ENCODE assay signal across 1 cellular context in genomic region chr19:49150106-49150943, GRCh38.
TF ChIP-seq lines count a peak whose summit lies in the region.

No MANE protein-coding gene starts in this region.

TF ChIP-seq in HEK293, 187 proteins besides CTCF, POLR2A, EP300 and RAD21 (continued from another document and continues in another):
- TF ChIP-seq ZNF148 (tag by site-specific recombination; IDR thresholded peaks at IDR 0.05; ENCODE audit: borderline replicate concordance), result no peak
- 0 out of 2 replicates have a peak, but pooled peaks have one; percentile 22 for TF ChIP-seq ZBTB7A (tag by site-specific recombination; IDR thresholded peaks at IDR 0.05; ENCODE audit: low read depth)
- no peak for TF ChIP-seq ZNF555 (tag by site-specific recombination; conservative IDR thresholded peaks at IDR 0.05)
- TF ChIP-seq OVOL3 (tag by site-specific recombination; IDR thresholded peaks at IDR 0.05), result no peak
- TF ChIP-seq, protein P1, sequence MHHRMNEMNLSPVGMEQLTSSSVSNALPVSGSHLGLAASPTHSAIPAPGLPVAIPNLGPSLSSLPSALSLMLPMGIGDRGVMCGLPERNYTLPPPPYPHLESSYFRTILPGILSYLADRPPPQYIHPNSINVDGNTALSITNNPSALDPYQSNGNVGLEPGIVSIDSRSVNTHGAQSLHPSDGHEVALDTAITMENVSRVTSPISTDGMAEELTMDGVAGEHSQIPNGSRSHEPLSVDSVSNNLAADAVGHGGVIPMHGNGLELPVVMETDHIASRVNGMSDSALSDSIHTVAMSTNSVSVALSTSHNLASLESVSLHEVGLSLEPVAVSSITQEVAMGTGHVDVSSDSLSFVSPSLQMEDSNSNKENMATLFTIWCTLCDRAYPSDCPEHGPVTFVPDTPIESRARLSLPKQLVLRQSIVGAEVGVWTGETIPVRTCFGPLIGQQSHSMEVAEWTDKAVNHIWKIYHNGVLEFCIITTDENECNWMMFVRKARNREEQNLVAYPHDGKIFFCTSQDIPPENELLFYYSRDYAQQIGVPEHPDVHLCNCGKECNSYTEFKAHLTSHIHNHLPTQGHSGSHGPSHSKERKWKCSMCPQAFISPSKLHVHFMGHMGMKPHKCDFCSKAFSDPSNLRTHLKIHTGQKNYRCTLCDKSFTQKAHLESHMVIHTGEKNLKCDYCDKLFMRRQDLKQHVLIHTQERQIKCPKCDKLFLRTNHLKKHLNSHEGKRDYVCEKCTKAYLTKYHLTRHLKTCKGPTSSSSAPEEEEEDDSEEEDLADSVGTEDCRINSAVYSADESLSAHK (tag by site-specific recombination; IDR thresholded peaks at IDR 0.05), result 0 out of 2 replicates have a peak, but pooled peaks have one; percentile 19
- no peak for TF ChIP-seq ZNF302 (tag by site-specific recombination; IDR thresholded peaks at IDR 0.05; ENCODE audit: low read depth)
- TF ChIP-seq BCL6B (tag by site-specific recombination; IDR thresholded peaks at IDR 0.05), result no peak
- no peak for TF ChIP-seq ZNF214 (tag by site-specific recombination; IDR thresholded peaks at IDR 0.05; ENCODE audit: borderline replicate concordance)
- no peak for TF ChIP-seq ZSCAN5A (tag by site-specific recombination; IDR thresholded peaks at IDR 0.05)
- peak; percentile 59 for TF ChIP-seq ZIC2 (tag by site-specific recombination; IDR thresholded peaks at IDR 0.05)
- no peak for TF ChIP-seq GLI4 (tag by site-specific recombination; IDR thresholded peaks at IDR 0.05)
- no peak for TF ChIP-seq ZNF169 (tag by site-specific recombination; IDR thresholded peaks at IDR 0.05)
- no peak for TF ChIP-seq ZNF585B (tag by site-specific recombination; IDR thresholded peaks at IDR 0.05)
- no peak for TF ChIP-seq ZNF114 (tag by site-specific recombination; IDR thresholded peaks at IDR 0.05)
- no peak for TF ChIP-seq ZNF747 (tag by site-specific recombination; IDR thresholded peaks at IDR 0.05)
- no peak for TF ChIP-seq HOXC10 (CRISPR knock-in tag; IDR thresholded peaks at IDR 0.05)
- TF ChIP-seq ZNF223 (tag by site-specific recombination; IDR thresholded peaks at IDR 0.05), result no peak
- TF ChIP-seq BCL11A (tag by site-specific recombination; IDR thresholded peaks at IDR 0.05; ENCODE audit: low read depth), result no peak
- no peak for TF ChIP-seq GFI1B (tag by site-specific recombination; IDR thresholded peaks at IDR 0.05)
- TF ChIP-seq, protein P2, sequence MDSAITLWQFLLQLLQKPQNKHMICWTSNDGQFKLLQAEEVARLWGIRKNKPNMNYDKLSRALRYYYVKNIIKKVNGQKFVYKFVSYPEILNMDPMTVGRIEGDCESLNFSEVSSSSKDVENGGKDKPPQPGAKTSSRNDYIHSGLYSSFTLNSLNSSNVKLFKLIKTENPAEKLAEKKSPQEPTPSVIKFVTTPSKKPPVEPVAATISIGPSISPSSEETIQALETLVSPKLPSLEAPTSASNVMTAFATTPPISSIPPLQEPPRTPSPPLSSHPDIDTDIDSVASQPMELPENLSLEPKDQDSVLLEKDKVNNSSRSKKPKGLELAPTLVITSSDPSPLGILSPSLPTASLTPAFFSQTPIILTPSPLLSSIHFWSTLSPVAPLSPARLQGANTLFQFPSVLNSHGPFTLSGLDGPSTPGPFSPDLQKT (IDR thresholded peaks at IDR 0.05; ENCODE audit: borderline replicate concordance, low read depth, low read length), result no peak
- no peak; the same call in 1 of the 2 replicates for TF ChIP-seq ZNF600 (tag by site-specific recombination; IDR thresholded peaks at IDR 0.05)
- peak; percentile 72; the same call in 1 of the 2 replicates for TF ChIP-seq ZNF2 (tag by site-specific recombination; IDR thresholded peaks at IDR 0.05)
- TF ChIP-seq ZNF623 (tag by site-specific recombination; IDR thresholded peaks at IDR 0.05), result no peak; the same call in 1 of the 2 replicates
- no peak for TF ChIP-seq YY1 (tag by site-specific recombination; IDR thresholded peaks at IDR 0.05)
- peak; percentile 25; the same call in 1 of the 2 replicates for TF ChIP-seq IKZF3 (tag by site-specific recombination; IDR thresholded peaks at IDR 0.05)
- TF ChIP-seq ZNF626 (tag by site-specific recombination; IDR thresholded peaks at IDR 0.05), result no peak
- no peak for TF ChIP-seq ZBTB1 (tag by site-specific recombination; IDR thresholded peaks at IDR 0.05)
- TF ChIP-seq SP3 (tag by site-specific recombination; IDR thresholded peaks at IDR 0.05), result peak; percentile 91
- TF ChIP-seq ZSCAN16 (tag by site-specific recombination; IDR thresholded peaks at IDR 0.05), result no peak
- no peak for TF ChIP-seq ZNF266 (tag by site-specific recombination; IDR thresholded peaks at IDR 0.05; ENCODE audit: low read depth)
- no peak for TF ChIP-seq ZNF280D (tag by site-specific recombination; IDR thresholded peaks at IDR 0.05)
- TF ChIP-seq ZNF677 (tag by site-specific recombination; IDR thresholded peaks at IDR 0.05), result no peak
- TF ChIP-seq, protein P3, sequence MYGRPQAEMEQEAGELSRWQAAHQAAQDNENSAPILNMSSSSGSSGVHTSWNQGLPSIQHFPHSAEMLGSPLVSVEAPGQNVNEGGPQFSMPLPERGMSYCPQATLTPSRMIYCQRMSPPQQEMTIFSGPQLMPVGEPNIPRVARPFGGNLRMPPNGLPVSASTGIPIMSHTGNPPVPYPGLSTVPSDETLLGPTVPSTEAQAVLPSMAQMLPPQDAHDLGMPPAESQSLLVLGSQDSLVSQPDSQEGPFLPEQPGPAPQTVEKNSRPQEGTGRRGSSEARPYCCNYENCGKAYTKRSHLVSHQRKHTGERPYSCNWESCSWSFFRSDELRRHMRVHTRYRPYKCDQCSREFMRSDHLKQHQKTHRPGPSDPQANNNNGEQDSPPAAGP (tag by site-specific recombination; IDR thresholded peaks at IDR 0.05), result no peak
- no peak for TF ChIP-seq REPIN1 (tag by site-specific recombination; IDR thresholded peaks at IDR 0.05; ENCODE audit: low read depth)
- TF ChIP-seq ZNF394 (tag by site-specific recombination; IDR thresholded peaks at IDR 0.05; ENCODE audit: borderline replicate concordance), result peak; percentile 55; the same call in 1 of the 2 replicates
- TF ChIP-seq, protein P4, sequence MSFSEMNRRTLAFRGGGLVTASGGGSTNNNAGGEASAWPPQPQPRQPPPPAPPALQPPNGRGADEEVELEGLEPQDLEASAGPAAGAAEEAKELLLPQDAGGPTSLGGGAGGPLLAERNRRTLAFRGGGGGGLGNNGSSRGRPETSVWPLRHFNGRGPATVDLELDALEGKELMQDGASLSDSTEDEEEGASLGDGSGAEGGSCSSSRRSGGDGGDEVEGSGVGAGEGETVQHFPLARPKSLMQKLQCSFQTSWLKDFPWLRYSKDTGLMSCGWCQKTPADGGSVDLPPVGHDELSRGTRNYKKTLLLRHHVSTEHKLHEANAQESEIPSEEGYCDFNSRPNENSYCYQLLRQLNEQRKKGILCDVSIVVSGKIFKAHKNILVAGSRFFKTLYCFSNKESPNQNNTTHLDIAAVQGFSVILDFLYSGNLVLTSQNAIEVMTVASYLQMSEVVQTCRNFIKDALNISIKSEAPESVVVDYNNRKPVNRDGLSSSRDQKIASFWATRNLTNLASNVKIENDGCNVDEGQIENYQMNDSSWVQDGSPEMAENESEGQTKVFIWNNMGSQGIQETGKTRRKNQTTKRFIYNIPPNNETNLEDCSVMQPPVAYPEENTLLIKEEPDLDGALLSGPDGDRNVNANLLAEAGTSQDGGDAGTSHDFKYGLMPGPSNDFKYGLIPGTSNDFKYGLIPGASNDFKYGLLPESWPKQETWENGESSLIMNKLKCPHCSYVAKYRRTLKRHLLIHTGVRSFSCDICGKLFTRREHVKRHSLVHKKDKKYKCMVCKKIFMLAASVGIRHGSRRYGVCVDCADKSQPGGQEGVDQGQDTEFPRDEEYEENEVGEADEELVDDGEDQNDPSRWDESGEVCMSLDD (tag by site-specific recombination; IDR thresholded peaks at IDR 0.05), result peak; percentile 93
- no peak for TF ChIP-seq ZNF596 (tag by site-specific recombination; IDR thresholded peaks at IDR 0.05)
- no peak for TF ChIP-seq ZNF157 (tag by site-specific recombination; IDR thresholded peaks at IDR 0.05)
- TF ChIP-seq ZNF473 (tag by site-specific recombination; IDR thresholded peaks at IDR 0.05), result no peak
- TF ChIP-seq ZSCAN30 (tag by site-specific recombination; IDR thresholded peaks at IDR 0.05), result peak; percentile 71; the same call in 1 of the 2 replicates
- no peak for TF ChIP-seq ZNF501 (tag by site-specific recombination; IDR thresholded peaks at IDR 0.05)
- TF ChIP-seq ZNF426 (tag by site-specific recombination; IDR thresholded peaks at IDR 0.05), result no peak
- no peak for TF ChIP-seq ZNF510 (tag by site-specific recombination; IDR thresholded peaks at IDR 0.05; ENCODE audit: insufficient replicate concordance)
- no peak for TF ChIP-seq ZNF776 (tag by site-specific recombination; IDR thresholded peaks at IDR 0.05; ENCODE audit: borderline replicate concordance)
- no peak for TF ChIP-seq ZSCAN23 (tag by site-specific recombination; IDR thresholded peaks at IDR 0.05)
- TF ChIP-seq ZBTB48 (tag by site-specific recombination; IDR thresholded peaks at IDR 0.05), result no peak
- TF ChIP-seq ZNF433 (tag by site-specific recombination; IDR thresholded peaks at IDR 0.05; ENCODE audit: low read depth), result no peak
- no peak for TF ChIP-seq ZNF548 (tag by site-specific recombination; IDR thresholded peaks at IDR 0.05)
- TF ChIP-seq ZNF121 (tag by site-specific recombination; IDR thresholded peaks at IDR 0.05), result no peak
- peak; percentile 69; the same call in 1 of the 2 replicates for TF ChIP-seq ZBTB20 (tag by site-specific recombination; IDR thresholded peaks at IDR 0.05)
- no peak for TF ChIP-seq ZNF311 (tag by site-specific recombination; IDR thresholded peaks at IDR 0.05; ENCODE audit: borderline replicate concordance)
- no peak for TF ChIP-seq ZNF621 (tag by site-specific recombination; IDR thresholded peaks at IDR 0.05)
- TF ChIP-seq, protein P5, sequence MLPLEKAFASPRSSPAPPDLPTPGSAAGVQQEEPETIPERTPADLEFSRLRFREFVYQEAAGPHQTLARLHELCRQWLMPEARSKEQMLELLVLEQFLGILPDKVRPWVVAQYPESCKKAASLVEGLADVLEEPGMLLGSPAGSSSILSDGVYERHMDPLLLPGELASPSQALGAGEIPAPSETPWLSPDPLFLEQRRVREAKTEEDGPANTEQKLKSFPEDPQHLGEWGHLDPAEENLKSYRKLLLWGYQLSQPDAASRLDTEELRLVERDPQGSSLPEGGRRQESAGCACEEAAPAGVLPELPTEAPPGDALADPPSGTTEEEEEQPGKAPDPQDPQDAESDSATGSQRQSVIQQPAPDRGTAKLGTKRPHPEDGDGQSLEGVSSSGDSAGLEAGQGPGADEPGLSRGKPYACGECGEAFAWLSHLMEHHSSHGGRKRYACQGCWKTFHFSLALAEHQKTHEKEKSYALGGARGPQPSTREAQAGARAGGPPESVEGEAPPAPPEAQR (tag by site-specific recombination; IDR thresholded peaks at IDR 0.05), result no peak
- peak; percentile 67; the same call in 1 of the 2 replicates for TF ChIP-seq ZXDB (tag by site-specific recombination; IDR thresholded peaks at IDR 0.05)
